ENCODE assay signal across 19 cellular contexts in the genomic region with DNA sequence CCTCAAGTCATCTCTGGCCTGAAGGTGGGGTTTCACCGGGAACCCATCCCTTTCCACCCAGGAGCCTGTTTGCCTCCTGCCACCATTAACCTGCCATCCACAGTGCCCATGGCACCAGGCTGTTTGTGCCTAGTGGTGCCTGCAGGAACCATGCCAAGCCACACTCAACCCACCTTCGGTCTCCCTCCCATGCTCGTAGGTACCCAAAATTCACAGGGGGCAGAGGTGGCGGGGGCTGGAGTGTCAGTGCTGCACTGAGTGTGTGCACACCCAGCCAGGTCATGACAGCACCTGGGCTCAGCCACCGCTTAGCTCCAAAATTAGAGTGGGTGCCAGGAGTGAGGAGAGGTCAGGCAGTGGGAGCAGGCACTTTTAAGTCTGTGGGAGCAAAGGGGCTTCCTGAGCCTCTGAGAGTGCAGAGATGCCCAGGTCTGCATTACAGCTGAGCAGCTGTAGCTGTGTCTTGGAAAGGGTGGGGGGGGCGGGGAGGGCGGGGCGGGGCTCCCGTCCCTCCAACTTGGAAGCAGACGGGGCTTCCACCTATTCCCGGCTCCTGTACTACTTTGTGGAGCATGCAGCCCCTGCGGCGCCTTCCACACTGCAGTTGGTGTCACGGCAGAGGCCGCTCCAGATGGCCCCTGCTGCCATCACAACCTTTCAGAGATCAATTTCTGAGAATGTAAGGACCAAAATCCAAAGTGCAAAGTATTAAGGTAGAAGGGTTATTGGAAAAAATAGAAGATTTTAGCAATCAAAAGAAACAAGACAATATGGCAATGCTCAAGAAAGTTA.
"Had no signal": no experiment of that assay in that cellular context is flagged by ENCODE, and none has a peak within 500 bp of the region (broad histone marks: within the 10 kb centered on the region; RNA-seq: fewer than 3 reads in every experiment).

No MANE protein-coding gene starts in this region.

- H3K9me3 Mint-ChIP-seq: dendritic cell treated with granulocyte-macrophage colony-stimulating factor and Interleukin-4, amounts not matched to agents 40 ng/mL and 50 ng/mL, for 4 days; nephron progenitor cell; stimulated activated naive CD8-positive, alpha-beta T cell treated with anti-CD3 and anti-CD28 coated beads, Interleukin-15, Interleukin-2, amounts not matched to agents 100 ng/mL and 50 ng/mL, for 24 hours had no signal

- H3K4me1 Mint-ChIP-seq: endodermal cell; nephron progenitor cell; stimulated activated naive B cell treated with anti-CD40 and anti-IgM and Interleukin-4, amounts not matched to agents 10 μg/mL and 1 μg/mL and 100 μg/mL, for 72 hours had no signal

- DNase-seq: effector CD8-positive, alpha-beta T cell; endodermal cell; foreskin fibroblast; gastrocnemius medialis; left cardiac atrium; lower lobe of right lung; naive thymus-derived CD8-positive, alpha-beta T cell; nephron progenitor cell; nucleus accumbens; stimulated activated CD4-positive, alpha-beta T cell treated with anti-CD3 and anti-CD28 coated beads, Interleukin-4, amount 100 ng/mL, for 4 hours; stimulated activated naive B cell treated with anti-CD40 and anti-IgM and Interleukin-4, amounts not matched to agents 10 μg/mL and 1 μg/mL and 100 μg/mL, for 72 hours; uterus had no signal

- H3K27me3 Mint-ChIP-seq: dendritic cell treated with granulocyte-macrophage colony-stimulating factor and Interleukin-4, amounts not matched to agents 40 ng/mL and 50 ng/mL, for 4 days; naive thymus-derived CD8-positive, alpha-beta T cell; stimulated activated naive B cell treated with anti-CD40 and anti-IgM and Interleukin-4, amounts not matched to agents 10 μg/mL and 1 μg/mL and 100 μg/mL, for 72 hours; stimulated activated naive CD8-positive, alpha-beta T cell treated with anti-CD3 and anti-CD28 coated beads, Interleukin-15, Interleukin-2, amounts not matched to agents 100 ng/mL and 50 ng/mL, for 24 hours had no signal

- H3K4me3 Mint-ChIP-seq: dendritic cell treated with granulocyte-macrophage colony-stimulating factor and Interleukin-4, amounts not matched to agents 40 ng/mL and 50 ng/mL, for 4 days; endodermal cell; naive thymus-derived CD8-positive, alpha-beta T cell; nephron progenitor cell; stimulated activated naive B cell treated with anti-CD40 and anti-IgM and Interleukin-4, amounts not matched to agents 10 μg/mL and 1 μg/mL and 100 μg/mL, for 72 hours; stimulated activated naive CD8-positive, alpha-beta T cell treated with anti-CD3 and anti-CD28 coated beads, Interleukin-15, Interleukin-2, amounts not matched to agents 100 ng/mL and 50 ng/mL, for 24 hours had no signal

- ATAC-seq: esophagus mucosa; gastrocnemius medialis; heart left ventricle; left cardiac atrium; left lung; naive thymus-derived CD8-positive, alpha-beta T cell; sciatic nerve; stimulated activated naive B cell treated with anti-CD40 and anti-IgM and Interleukin-4, amounts not matched to agents 10 μg/mL and 1 μg/mL and 100 μg/mL, for 72 hours had no signal

- H3K27ac Mint-ChIP-seq: dendritic cell treated with granulocyte-macrophage colony-stimulating factor and Interleukin-4, amounts not matched to agents 40 ng/mL and 50 ng/mL, for 4 days; endodermal cell; naive thymus-derived CD8-positive, alpha-beta T cell; nephron progenitor cell; stimulated activated naive B cell treated with anti-CD40 and anti-IgM and Interleukin-4, amounts not matched to agents 10 μg/mL and 1 μg/mL and 100 μg/mL, for 72 hours; stimulated activated naive CD8-positive, alpha-beta T cell treated with anti-CD3 and anti-CD28 coated beads, Interleukin-15, Interleukin-2, amounts not matched to agents 100 ng/mL and 50 ng/mL, for 24 hours had no signal

- H3K36me3 Mint-ChIP-seq: naive thymus-derived CD8-positive, alpha-beta T cell; stimulated activated naive B cell treated with anti-CD40 and anti-IgM and Interleukin-4, amounts not matched to agents 10 μg/mL and 1 μg/mL and 100 μg/mL, for 72 hours had no signal

- FAIRE-seq: colon had no signal
